In the genomic region with DNA sequence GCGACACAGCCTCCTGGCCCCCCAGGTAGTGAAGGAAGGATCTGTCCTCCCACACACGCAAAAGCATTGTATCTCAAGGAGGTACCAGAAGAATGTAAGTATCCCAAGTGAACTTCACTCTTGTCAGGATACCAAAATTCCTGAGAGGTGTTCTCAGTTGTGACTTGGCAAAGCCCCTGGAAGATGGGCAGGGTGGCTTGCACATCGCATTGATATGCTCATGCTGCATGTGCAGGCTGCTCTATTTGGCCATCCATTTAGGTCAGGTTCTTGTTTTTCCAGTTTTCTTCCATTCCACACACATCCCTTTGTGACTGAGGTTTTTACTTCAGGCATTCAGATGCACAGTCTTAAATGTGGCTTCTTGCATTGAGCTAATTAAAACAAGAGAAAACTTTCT, we compare ENCODE assay signal across 23 cellular contexts.
A peak's percentile ranks its signal among the peaks of the same experiment; 100 is the strongest.
DNase-seq lines count a peak whose midpoint lies in the region; ATAC-seq, FAIRE-seq and TF ChIP-seq lines count a peak whose summit lies in the region.
"Had no signal": no experiment of that assay in that cellular context is flagged by ENCODE, and none has a peak within 500 bp of the region (broad histone marks: within the 10 kb centered on the region; RNA-seq: fewer than 3 reads in every experiment).

No MANE protein-coding gene starts in this region.

- no peaks in the 10 kb centered on the region for H3K79me2 ChIP-seq in PC-3 (ENCODE audit: low read length)
- H3K79me2 ChIP-seq in smooth muscle cell (ENCODE audit: low read depth), result no peaks in the 10 kb centered on the region

- no peaks in the 10 kb centered on the region for H3F3A ChIP-seq in PC-3 (ENCODE audit: low read length, unreplicated experiment)
- no peaks in the 10 kb centered on the region for H3F3A ChIP-seq in smooth muscle cell (ENCODE audit: low read depth)

- no peaks in the 10 kb centered on the region for H3K36me3 Mint-ChIP-seq in endothelial cell (ENCODE audit: low read depth, unreplicated experiment)
- H3K36me3 Mint-ChIP-seq: CD8-positive, alpha-beta memory T cell had no signal

- ATAC-seq in PC-3 (peak; percentile 69), GM18511 (IDR thresholded peaks at IDR 0.05; ENCODE audit: unreplicated experiment) (no peak)

- H3K4me1 Mint-ChIP-seq in endothelial cell (ENCODE audit: unreplicated experiment), result no peaks in the 10 kb centered on the region
- H3K4me1 Mint-ChIP-seq: CD8-positive, alpha-beta memory T cell had no signal

- no peak for TF ChIP-seq CTCF in PC-3 (conservative IDR thresholded peaks at IDR 0.05; ENCODE audit: low read depth, low read length)
- no peak for TF ChIP-seq CTCF in bronchial epithelial cell (IDR thresholded peaks at IDR 0.05; ENCODE audit: insufficient read depth, low read length, severe bottlenecking)
- no peak for TF ChIP-seq CTCF in smooth muscle cell (IDR thresholded peaks at IDR 0.05; ENCODE audit: borderline replicate concordance, insufficient read depth, poor library complexity, severe bottlenecking)
- no peak for TF ChIP-seq CTCF in endothelial cell (IDR thresholded peaks at IDR 0.05; ENCODE audit: unreplicated experiment)

- no TSS peak for BruUV-seq in PC-3 (replicated peaks; lab: Mats Ljungman, UMichigan)

- H3K27ac Mint-ChIP-seq in endothelial cell (ENCODE audit: unreplicated experiment), result no peak overlapping the region

- no peaks in the 10 kb centered on the region for H3K27me3 Mint-ChIP-seq in endothelial cell (ENCODE audit: unreplicated experiment)
- H3K27me3 Mint-ChIP-seq: CD8-positive, alpha-beta memory T cell had no signal

- POLR2A ChIA-PET in PC-3 (lab: Charles Lee; ENCODE audit: unreplicated experiment), result no interaction called here

- DNase-seq in PC-3 (peak; percentile 82), bronchial epithelial cell (ENCODE audit: low read depth) (peak; percentile 74), kidney tubule cell (ENCODE audit: low spot score) (peak; percentile 6), smooth muscle cell (lab: John Stamatoyannopoulos, UW; ENCODE audit: unreplicated experiment) (no peak), NOMO-1 treated with DMSO at 0.1 percent for 48 hours (lab: John Stamatoyannopoulos, UW; ENCODE audit: unreplicated experiment) (no peak), endothelial cell (ENCODE audit: low spot score) (no peak)
- DNase-seq: ACHN; C1 segment of cervical spinal cord; CD8-positive, alpha-beta memory T cell; DMS79 treated with DMSO at 0.1 percent for 48 hours; IMR-90; MM.1S; NCI-H1105; NCI-H1694; NCI-H2107; NCI-H510A treated with DMSO at 0.1 percent for 48 hours; NCI-H82; SJCRH30 had no signal

- H3K4me2 ChIP-seq in PC-3 (ENCODE audit: low read length), result peak overlapping the region; percentile 19; the same call in 1 of the 2 replicates
- no peak overlapping the region for H3K4me2 ChIP-seq in smooth muscle cell

- H3K4me3 ChIP-seq in PC-3 (ENCODE audit: low read length) (no peak overlapping the region), bronchial epithelial cell (ENCODE audit: low read depth, low read length) (no peak overlapping the region), smooth muscle cell (no peak overlapping the region)
- H3K4me3 ChIP-seq: HAP-1, SJCRH30 had no signal

- H3K36me3 ChIP-seq in PC-3 (ENCODE audit: low read depth, low read length) (no peaks in the 10 kb centered on the region), bronchial epithelial cell (ENCODE audit: control insufficient read depth, insufficient read depth, low read length) (no peaks in the 10 kb centered on the region), smooth muscle cell (ENCODE audit: low read depth) (no peaks in the 10 kb centered on the region)
- H3K36me3 ChIP-seq: HAP-1, SJCRH30 had no signal

- H3K27me3 ChIP-seq in PC-3 (ENCODE audit: low read length), result no peaks in the 10 kb centered on the region
- no peaks in the 10 kb centered on the region for H3K27me3 ChIP-seq in bronchial epithelial cell (ENCODE audit: control insufficient read depth, insufficient read depth, low read length)
- no peaks in the 10 kb centered on the region for H3K27me3 ChIP-seq in smooth muscle cell (ENCODE audit: low read depth)
- H3K27me3 ChIP-seq: SJCRH30 had no signal

- CTCF ChIA-PET in PC-3 (lab: Charles Lee), result no interaction called here

- no peak overlapping the region for H3K4me3 Mint-ChIP-seq in endothelial cell (ENCODE audit: unreplicated experiment)
- H3K4me3 Mint-ChIP-seq: CD8-positive, alpha-beta memory T cell had no signal

- H3K27ac ChIP-seq in PC-3 (ENCODE audit: low read length), result 0 out of 2 replicates have a peak overlapping the region, but pooled peaks have one; percentile 17
- peak overlapping the region; percentile 45 for H3K27ac ChIP-seq in smooth muscle cell (ENCODE audit: low read depth)
- H3K27ac ChIP-seq: HL-60, SJCRH30 had no signal

- H3K4me1 ChIP-seq in PC-3 (ENCODE audit: insufficient read depth, low read length) (peaks cover 12% of the 10 kb centered on the region), smooth muscle cell (ENCODE audit: low read depth) (no peaks in the 10 kb centered on the region)
- H3K4me1 ChIP-seq: HAP-1, SJCRH30 had no signal

- 76% methylated on average over 3 of the region's 3 CpGs for WGBS in smooth muscle cell (ENCODE audit: low lambda C conversion rate)

- no peaks in the 10 kb centered on the region for H3K9me2 ChIP-seq in PC-3 (replicated peaks; ENCODE audit: low read length)

- no peak for FAIRE-seq in bronchial epithelial cell (lab: Jason Lieb, UNC)
- FAIRE-seq: D721Med, HTR-8/SVneo had no signal

- H3K9me3 Mint-ChIP-seq in endothelial cell (ENCODE audit: unreplicated experiment), result no peaks in the 10 kb centered on the region
- H3K9me3 Mint-ChIP-seq: CD8-positive, alpha-beta memory T cell had no signal

- intact Hi-C loops in PC-3 (cut with micrococcal nuclease), result no loop called here

- H4K20me1 ChIP-seq in PC-3 (ENCODE audit: low read length) (no peaks in the 10 kb centered on the region), smooth muscle cell (ENCODE audit: low read depth) (no peaks in the 10 kb centered on the region)

- peak overlapping the region; percentile 44; the same call in 1 of the 2 replicates for H2AFZ ChIP-seq in PC-3 (ENCODE audit: low read length)
- H2AFZ ChIP-seq in smooth muscle cell (ENCODE audit: low read depth), result no peak overlapping the region

- H3K9me3 ChIP-seq in PC-3 (ENCODE audit: low read length) (no peaks in the 10 kb centered on the region), smooth muscle cell (replicated peaks; ENCODE audit: low read depth) (no peaks in the 10 kb centered on the region)
- H3K9me3 ChIP-seq: HAP-1, SJCRH30 had no signal

- no peak overlapping the region for H3K9ac ChIP-seq in PC-3 (ENCODE audit: low read length)
- H3K9ac ChIP-seq in smooth muscle cell (ENCODE audit: low read depth), result no peak overlapping the region

Comparison
In these comparisons a context has a peak if more than half of its experiments do, and no peak if none do; other contexts are left out.
1. DNase-seq: peak in PC-3 (single experiment), bronchial epithelial cell (single experiment) and kidney tubule cell (single experiment); none in smooth muscle cell (single experiment), NOMO-1 treated with DMSO at 0.1 percent for 48 hours (single experiment) and endothelial cell (single experiment).